Comparison of ENCODE assay signal across 9 cellular contexts in genomic region chr19:51637362-51637978, GRCh38. TPM values are rescaled to one million over a fixed set of nuclear protein-coding genes. Genes with fewer than 3 reads are reported as not detected.
A peak's percentile ranks its signal among the peaks of the same experiment; 100 is the strongest.
DNase-seq lines count a peak whose midpoint lies in the region; ATAC-seq and TF ChIP-seq lines count a peak whose summit lies in the region.
"Had no signal": no experiment of that assay in that cellular context is flagged by ENCODE, and none has a peak within 500 bp of the region (broad histone marks: within the 10 kb centered on the region; RNA-seq: fewer than 3 reads in every experiment).

No MANE protein-coding gene starts in this region.

- H3K4me2 ChIP-seq in DND-41 (ENCODE audit: insufficient read depth, low read length) (no peak overlapping the region), mammary epithelial cell (ENCODE audit: insufficient read depth, low read depth, low read length) (no peak overlapping the region)

- H3K9me3 ChIP-seq in DND-41 (ENCODE audit: insufficient read depth, low read length, severe bottlenecking) (no peaks in the 10 kb centered on the region), mammary epithelial cell (replicated peaks; ENCODE audit: insufficient read depth, low read length) (no peaks in the 10 kb centered on the region)

- 2% methylated on average over 5 of the region's 5 CpGs for WGBS in mammary epithelial cell (ENCODE audit: low coverage, missing lambda C conversion rate)

- no peaks in the 10 kb centered on the region for H4K20me1 ChIP-seq in DND-41 (ENCODE audit: insufficient read depth, low read length)
- H4K20me1 ChIP-seq in mammary epithelial cell (ENCODE audit: insufficient read depth, low read length) = no peaks in the 10 kb centered on the region

- H2AFZ ChIP-seq in DND-41 (ENCODE audit: low read depth, low read length) (no peak overlapping the region), mammary epithelial cell (ENCODE audit: low read depth, low read length) (no peak overlapping the region)

- dilution Hi-C loops in mammary epithelial cell (cut with HindIII; ENCODE audit: low sequenced_read_pairs) = no loop called here

- peak; percentile 69 for TF ChIP-seq CTCF in DND-41 (IDR thresholded peaks at IDR 0.05; ENCODE audit: borderline replicate concordance, extremely low read depth, low read length, poor library complexity, severe bottlenecking)
- TF ChIP-seq CTCF in mammary epithelial cell (conservative IDR thresholded peaks at IDR 0.05 in 1 of 2, IDR thresholded peaks at IDR 0.05 in 1 of 2; ENCODE audit: extremely low read depth in 1 of 2, insufficient read depth in 1 of 2, low read depth in 1 of 2, low read length in 2 of 2) = peak; percentile 51 to 66

- H3K27me3 ChIP-seq in DND-41 (ENCODE audit: insufficient read depth, low read length, poor library complexity) = no peaks in the 10 kb centered on the region
- no peaks in the 10 kb centered on the region for H3K27me3 ChIP-seq in mammary epithelial cell (ENCODE audit: insufficient read depth, low read length)

- peaks cover 7 to 8% of the 10 kb centered on the region in 2 donors for H3K4me1 Mint-ChIP-seq in natural killer cell treated with Interleukin-12 subunit alpha and Interleukin-12 subunit beta and Interleukin-15 and Interleukin-18, amount 100 ng/mL, for 72 hours (ENCODE audit: low read depth in 2 of 2)

- peaks cover 24 to 28% of the 10 kb centered on the region in 2 donors for H3K27me3 Mint-ChIP-seq in natural killer cell treated with Interleukin-12 subunit alpha and Interleukin-12 subunit beta and Interleukin-15 and Interleukin-18, amount 100 ng/mL, for 72 hours

- H3K27ac Mint-ChIP-seq in natural killer cell treated with Interleukin-12 subunit alpha and Interleukin-12 subunit beta and Interleukin-15 and Interleukin-18, amount 100 ng/mL, for 72 hours = peak overlapping the region in 1 of 2 donors; percentile 57

- H3K9ac ChIP-seq in DND-41 (ENCODE audit: low read depth, low read length) = no peak overlapping the region
- H3K9ac ChIP-seq in mammary epithelial cell (ENCODE audit: insufficient read depth, low read length) = no peak overlapping the region

- H3K36me3 Mint-ChIP-seq in natural killer cell treated with Interleukin-12 subunit alpha and Interleukin-12 subunit beta and Interleukin-15 and Interleukin-18, amount 100 ng/mL, for 72 hours = no peaks in the 10 kb centered on the region

- no peaks in the 10 kb centered on the region for H3K9me3 Mint-ChIP-seq in natural killer cell treated with Interleukin-12 subunit alpha and Interleukin-12 subunit beta and Interleukin-15 and Interleukin-18, amount 100 ng/mL, for 72 hours

- CTCF ChIA-PET in mammary epithelial cell (lab: Charles Lee; ENCODE audit: low non-redundant PET) = interaction anchor here (1.0 kb wide), 1 partner anchor 19 kb away, joined by 9 read pairs; no protein-coding TSS in a partner anchor

- no peaks in the 10 kb centered on the region for H3K4me1 ChIP-seq in DND-41 (ENCODE audit: insufficient read depth, low read length)
- H3K4me1 ChIP-seq in mammary epithelial cell (ENCODE audit: insufficient read depth, low read length) = no peaks in the 10 kb centered on the region

- H3K4me3 ChIP-seq in DND-41 (ENCODE audit: low read depth in 1 of 2, low read length in 2 of 2) = no peak overlapping the region
- no peak overlapping the region for H3K4me3 ChIP-seq in mammary epithelial cell (replicated peaks in 1 of 3; ENCODE audit: insufficient read depth in 1 of 3, low read depth in 2 of 3, low read length in 3 of 3)

- no peaks in the 10 kb centered on the region for H3K36me3 ChIP-seq in DND-41 (ENCODE audit: insufficient read depth, low read length)
- no peaks in the 10 kb centered on the region for H3K36me3 ChIP-seq in mammary epithelial cell (ENCODE audit: insufficient read depth, low read length)

- intact Hi-C loops in mammary epithelial cell (cut with micrococcal nuclease) = loop anchor here (5.0 kb wide), 1 partner anchor 165 kb away; no protein-coding TSS in a partner anchor

- H3K27ac ChIP-seq in DND-41 (ENCODE audit: low read length) (no peak overlapping the region), mammary epithelial cell (ENCODE audit: insufficient read depth, low read depth, low read length) (no peak overlapping the region)

- BruUV-seq in mammary epithelial cell (replicated peaks; lab: Mats Ljungman, UMichigan) = no TSS peak

- peak overlapping the region; percentile 61 for H3K4me3 Mint-ChIP-seq in natural killer cell treated with Interleukin-12 subunit alpha and Interleukin-12 subunit beta and Interleukin-15 and Interleukin-18, amount 100 ng/mL, for 72 hours

- H3K79me2 ChIP-seq in DND-41 (ENCODE audit: insufficient read depth, low read length) (no peaks in the 10 kb centered on the region), mammary epithelial cell (ENCODE audit: insufficient read depth, low read length) (no peaks in the 10 kb centered on the region)

- no peak for ATAC-seq in DND-41 (ENCODE audit: insufficient read depth, low read depth)
- ATAC-seq in natural killer cell treated with Interleukin-12 subunit alpha and Interleukin-12 subunit beta and Interleukin-15 and Interleukin-18, amount 100 ng/mL, for 72 hours = no peak
- ATAC-seq in GM18511 (IDR thresholded peaks at IDR 0.05; ENCODE audit: unreplicated experiment) = no peak
- no peak for ATAC-seq in GM19395 (IDR thresholded peaks at IDR 0.05; ENCODE audit: unreplicated experiment)

- in situ Hi-C loops in mammary epithelial cell (cut with MboI; ENCODE audit: low sequenced_read_pairs in 2 of 2) = no loop called here

- DNase-seq in DND-41 = no peak
- peak; percentile 58 for DNase-seq in HT-29 (ENCODE audit: low spot score)
- no peak for DNase-seq in mammary epithelial cell
- DNase-seq in natural killer cell treated with Interleukin-12 subunit alpha and Interleukin-12 subunit beta and Interleukin-15 and Interleukin-18, amount 100 ng/mL, for 72 hours (ENCODE audit: low spot score) = no peak
- DNase-seq in D341Med (ENCODE audit: low spot score) = no peak
- no peak for DNase-seq in T1000 (lab: John Stamatoyannopoulos, UW)
- DNase-seq: NCI-H69 had no signal

RNA-seq across cellular contexts. Expression of gene SIGLEC5, which starts 7.3 kb away (rescaled TPM):
- not detected in 2 replicates for total RNA-seq in HT-29 (2014; rRNA removed; shearing (Covaris generic))
- total RNA-seq in mammary epithelial cell = not detected
- polyA plus RNA-seq in mammary epithelial cell = not detected
- polyA minus RNA-seq in mammary epithelial cell = not detected
- total RNA-seq in natural killer cell treated with Interleukin-12 subunit alpha and Interleukin-12 subunit beta and Interleukin-15 and Interleukin-18, amount 100 ng/mL, for 72 hours = under 1 TPM; 0.22 to 0.64 TPM

RNA-seq across cellular contexts. Expression of gene SIGLEC14, which starts 9.2 kb away (rescaled TPM):
- not detected in 2 replicates for total RNA-seq in HT-29 (2014; rRNA removed; shearing (Covaris generic))
- total RNA-seq in mammary epithelial cell = not detected
- polyA plus RNA-seq in mammary epithelial cell = 0.03 TPM
- not detected for polyA minus RNA-seq in mammary epithelial cell
- total RNA-seq in natural killer cell treated with Interleukin-12 subunit alpha and Interleukin-12 subunit beta and Interleukin-15 and Interleukin-18, amount 100 ng/mL, for 72 hours = not detected

RNA-seq across cellular contexts. Expression of gene SPACA6, which starts 55.7 kb away (rescaled TPM):
- 13.6 and 17.8 TPM in 2 replicates for total RNA-seq in HT-29 (2014; rRNA removed; shearing (Covaris generic))
- total RNA-seq in mammary epithelial cell = 10 to 100 TPM in 1 of 2 donors, 1 to 10 TPM in 1; 3.7 to 16.1 TPM
- polyA plus RNA-seq in mammary epithelial cell = 5.2 TPM
- polyA minus RNA-seq in mammary epithelial cell = 1.2 TPM
- total RNA-seq in natural killer cell treated with Interleukin-12 subunit alpha and Interleukin-12 subunit beta and Interleukin-15 and Interleukin-18, amount 100 ng/mL, for 72 hours = 1 to 10 TPM; 2.7 to 3.0 TPM
